ENCODE assay signal across 1 cellular context in genomic region chr15:89690276-89691218, GRCh38.
TF ChIP-seq lines count a peak whose summit lies in the region.

Gene PEX11A, minus strand, starts transcription at chr15:89690754. Its CDS starts 122 bp downstream, at chr15:89690632.
Gene WDR93, plus strand, starts transcription at chr15:89690811. Its CDS starts 10,936 bp downstream, at chr15:89701747.

TF ChIP-seq in HepG2, 621 proteins besides CTCF, POLR2A, EP300 and RAD21 (continued from another document and continues in another):
- TF ChIP-seq ZNF749 (CRISPR knock-in tag; IDR thresholded peaks at IDR 0.05; ENCODE audit: borderline replicate concordance), result no peak
- TF ChIP-seq HNF4A (CRISPR knock-in tag; IDR thresholded peaks at IDR 0.05), result peak; percentile 42; the same call in 1 of the 2 replicates
- TF ChIP-seq ZNF614 (CRISPR knock-in tag; IDR thresholded peaks at IDR 0.05; ENCODE audit: borderline replicate concordance), result no peak
- no peak for TF ChIP-seq ZNF652 (CRISPR knock-in tag; IDR thresholded peaks at IDR 0.05; ENCODE audit: borderline replicate concordance, low read depth)
- TF ChIP-seq RORA (CRISPR knock-in tag; IDR thresholded peaks at IDR 0.05), result no peak
- TF ChIP-seq IRF2 (CRISPR knock-in tag; IDR thresholded peaks at IDR 0.05), result peak; percentile 26; the same call in 1 of the 2 replicates
- no peak for TF ChIP-seq ATF7 (IDR thresholded peaks at IDR 0.05)
- no peak for TF ChIP-seq ATF7 (CRISPR knock-in tag; IDR thresholded peaks at IDR 0.05)
- TF ChIP-seq ZFP36L1 (CRISPR knock-in tag; IDR thresholded peaks at IDR 0.05), result no peak
- peak; percentile 53; the same call in 1 of the 2 replicates for TF ChIP-seq REXO4 (CRISPR knock-in tag; IDR thresholded peaks at IDR 0.05; ENCODE audit: borderline replicate concordance)
- no peak for TF ChIP-seq SNAI1 (CRISPR knock-in tag; IDR thresholded peaks at IDR 0.05; ENCODE audit: borderline replicate concordance)
- TF ChIP-seq SIX1 (CRISPR knock-in tag; IDR thresholded peaks at IDR 0.05; ENCODE audit: borderline replicate concordance), result no peak
- TF ChIP-seq ZNF350 (CRISPR knock-in tag; IDR thresholded peaks at IDR 0.05; ENCODE audit: borderline replicate concordance, low read depth), result peak; percentile 58; the same call in 1 of the 2 replicates
- no peak for TF ChIP-seq SP140L (CRISPR knock-in tag; IDR thresholded peaks at IDR 0.05; ENCODE audit: borderline replicate concordance)
- TF ChIP-seq ZNF570 (CRISPR knock-in tag; IDR thresholded peaks at IDR 0.05; ENCODE audit: borderline replicate concordance), result no peak
- no peak for TF ChIP-seq HOXA9 (CRISPR knock-in tag; IDR thresholded peaks at IDR 0.05; ENCODE audit: borderline replicate concordance)
- peak; percentile 84; the same call in 1 of the 2 replicates for TF ChIP-seq ZNF230 (CRISPR knock-in tag; IDR thresholded peaks at IDR 0.05)
- peak; percentile 79; the same call in 1 of the 2 replicates for TF ChIP-seq ZSCAN31 (CRISPR knock-in tag; IDR thresholded peaks at IDR 0.05; ENCODE audit: low read depth)
- TF ChIP-seq MZF1 (CRISPR knock-in tag; IDR thresholded peaks at IDR 0.05; ENCODE audit: borderline replicate concordance), result no peak
- TF ChIP-seq CC2D1A (CRISPR knock-in tag; IDR thresholded peaks at IDR 0.05), result no peak
- peak; percentile 77; the same call in 1 of the 2 replicates for TF ChIP-seq NRL (CRISPR knock-in tag; IDR thresholded peaks at IDR 0.05; ENCODE audit: borderline replicate concordance)
- no peak for TF ChIP-seq CBX2 (IDR thresholded peaks at IDR 0.05; ENCODE audit: low read depth, low read length)
- no peak for TF ChIP-seq CBX2 (CRISPR knock-in tag; IDR thresholded peaks at IDR 0.05; ENCODE audit: low read depth)
- TF ChIP-seq ZNF772 (CRISPR knock-in tag; IDR thresholded peaks at IDR 0.05), result no peak; the same call in 1 of the 2 replicates
- TF ChIP-seq DR1 (CRISPR knock-in tag; IDR thresholded peaks at IDR 0.05), result peak; percentile 59
- no peak for TF ChIP-seq SRF (IDR thresholded peaks at IDR 0.05; ENCODE audit: low read depth, low read length)
- TF ChIP-seq ZNF580 (CRISPR knock-in tag; IDR thresholded peaks at IDR 0.05; ENCODE audit: borderline replicate concordance, low read depth), result 0 out of 2 replicates have a peak, but pooled peaks have one; percentile 33
- no peak for TF ChIP-seq ZNF496 (CRISPR knock-in tag; IDR thresholded peaks at IDR 0.05; ENCODE audit: insufficient replicate concordance)
- TF ChIP-seq ZNF44 (CRISPR knock-in tag; IDR thresholded peaks at IDR 0.05), result no peak
- TF ChIP-seq ZNF577 (CRISPR knock-in tag; IDR thresholded peaks at IDR 0.05; ENCODE audit: borderline replicate concordance, low read depth), result no peak
- no peak for TF ChIP-seq LBX2 (CRISPR knock-in tag; IDR thresholded peaks at IDR 0.05; ENCODE audit: borderline replicate concordance)
- TF ChIP-seq E2F1 (CRISPR knock-in tag; IDR thresholded peaks at IDR 0.05), result no peak
- 0 out of 2 replicates have a peak, but pooled peaks have one; percentile 11 for TF ChIP-seq FOXA3 (CRISPR knock-in tag; IDR thresholded peaks at IDR 0.05)
- TF ChIP-seq MTF2 (CRISPR knock-in tag; IDR thresholded peaks at IDR 0.05; ENCODE audit: borderline replicate concordance), result no peak
- peak; percentile 68; the same call in 1 of the 2 replicates for TF ChIP-seq ZNF556 (CRISPR knock-in tag; IDR thresholded peaks at IDR 0.05; ENCODE audit: borderline replicate concordance)
- no peak for TF ChIP-seq PBX3 (CRISPR knock-in tag; IDR thresholded peaks at IDR 0.05; ENCODE audit: borderline replicate concordance)
- TF ChIP-seq ZC3H4 (CRISPR knock-in tag; IDR thresholded peaks at IDR 0.05; ENCODE audit: borderline replicate concordance), result no peak
- peak; percentile 29; the same call in 1 of the 2 replicates for TF ChIP-seq ELF3 (CRISPR knock-in tag; IDR thresholded peaks at IDR 0.05)
- TF ChIP-seq ZSCAN30 (CRISPR knock-in tag; IDR thresholded peaks at IDR 0.05), result no peak
- no peak for TF ChIP-seq ZSCAN9 (CRISPR knock-in tag; IDR thresholded peaks at IDR 0.05; ENCODE audit: borderline replicate concordance)
- TF ChIP-seq NFE2L2 (IDR thresholded peaks at IDR 0.05; ENCODE audit: low read length), result no peak
- TF ChIP-seq ZGPAT (CRISPR knock-in tag; IDR thresholded peaks at IDR 0.05), result peak; percentile 63
- peak in 1 of 2 experiments; percentile 70; a peak in 1 of 4 replicates for TF ChIP-seq KLF16 (CRISPR knock-in tag; IDR thresholded peaks at IDR 0.05)
- peak; percentile 46; the same call in 1 of the 2 replicates for TF ChIP-seq ZBED4 (CRISPR knock-in tag; IDR thresholded peaks at IDR 0.05; ENCODE audit: borderline replicate concordance)
- TF ChIP-seq E2F2 (CRISPR knock-in tag; IDR thresholded peaks at IDR 0.05; ENCODE audit: borderline replicate concordance), result no peak
- no peak for TF ChIP-seq ZUFSP (CRISPR knock-in tag; IDR thresholded peaks at IDR 0.05; ENCODE audit: borderline replicate concordance)
- no peak for TF ChIP-seq NR2F2 (IDR thresholded peaks at IDR 0.05; ENCODE audit: borderline replicate concordance, low read depth)
- peak; percentile 84 for TF ChIP-seq RFX1 (IDR thresholded peaks at IDR 0.05)
- peak; percentile 89 for TF ChIP-seq FOXC1 (CRISPR knock-in tag; IDR thresholded peaks at IDR 0.05; ENCODE audit: borderline replicate concordance)
- TF ChIP-seq CENPX (CRISPR knock-in tag; IDR thresholded peaks at IDR 0.05), result no peak
- no peak for TF ChIP-seq ZBTB2 (CRISPR knock-in tag; IDR thresholded peaks at IDR 0.05; ENCODE audit: low read depth)
- no peak for TF ChIP-seq TSC22D2 (CRISPR knock-in tag; IDR thresholded peaks at IDR 0.05; ENCODE audit: borderline replicate concordance)
